1 cellular context compared by ENCODE assay signal in the genomic region with DNA sequence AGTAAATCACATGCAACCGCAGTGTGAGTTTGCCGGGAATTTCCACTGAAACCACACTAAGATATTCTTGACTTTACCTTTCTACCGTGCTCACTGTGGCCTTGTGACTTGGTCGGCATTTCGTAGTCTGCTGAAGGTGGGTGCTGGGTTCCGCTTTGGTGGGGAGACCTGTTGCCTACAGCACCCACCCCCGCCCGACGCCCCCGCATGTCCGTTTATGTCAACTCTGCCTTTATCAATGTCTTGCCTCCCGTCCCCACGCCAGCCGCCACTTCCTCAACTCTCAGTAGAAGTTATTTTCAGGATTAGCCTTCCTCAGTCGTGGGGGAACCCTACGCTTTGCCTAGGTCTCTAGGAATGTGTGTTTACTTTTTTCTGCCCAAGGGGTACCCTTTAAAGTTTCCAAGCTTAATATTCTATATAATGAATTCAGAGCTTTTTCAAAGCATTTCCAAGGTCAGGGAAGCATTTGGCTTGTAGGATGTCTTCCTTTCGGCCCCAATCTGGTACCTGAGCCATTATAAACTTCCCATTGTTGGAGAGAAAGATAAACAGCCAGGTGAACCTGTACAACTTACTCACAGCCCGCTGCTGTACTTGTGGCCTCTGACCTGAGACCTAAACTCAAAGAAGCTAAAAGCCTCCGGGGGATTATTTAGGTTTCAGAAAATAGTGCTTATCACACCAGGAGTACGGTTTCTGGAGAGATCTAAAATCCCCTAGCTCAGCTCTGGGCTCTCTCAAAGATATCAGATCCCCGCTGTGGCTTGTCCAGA.
TF ChIP-seq lines count a peak whose summit lies in the region.

No MANE protein-coding gene starts in this region.

TF ChIP-seq in K562, 482 proteins besides CTCF, POLR2A, EP300 and RAD21 (continued from another document and continues in another):
- TF ChIP-seq, protein P1, sequence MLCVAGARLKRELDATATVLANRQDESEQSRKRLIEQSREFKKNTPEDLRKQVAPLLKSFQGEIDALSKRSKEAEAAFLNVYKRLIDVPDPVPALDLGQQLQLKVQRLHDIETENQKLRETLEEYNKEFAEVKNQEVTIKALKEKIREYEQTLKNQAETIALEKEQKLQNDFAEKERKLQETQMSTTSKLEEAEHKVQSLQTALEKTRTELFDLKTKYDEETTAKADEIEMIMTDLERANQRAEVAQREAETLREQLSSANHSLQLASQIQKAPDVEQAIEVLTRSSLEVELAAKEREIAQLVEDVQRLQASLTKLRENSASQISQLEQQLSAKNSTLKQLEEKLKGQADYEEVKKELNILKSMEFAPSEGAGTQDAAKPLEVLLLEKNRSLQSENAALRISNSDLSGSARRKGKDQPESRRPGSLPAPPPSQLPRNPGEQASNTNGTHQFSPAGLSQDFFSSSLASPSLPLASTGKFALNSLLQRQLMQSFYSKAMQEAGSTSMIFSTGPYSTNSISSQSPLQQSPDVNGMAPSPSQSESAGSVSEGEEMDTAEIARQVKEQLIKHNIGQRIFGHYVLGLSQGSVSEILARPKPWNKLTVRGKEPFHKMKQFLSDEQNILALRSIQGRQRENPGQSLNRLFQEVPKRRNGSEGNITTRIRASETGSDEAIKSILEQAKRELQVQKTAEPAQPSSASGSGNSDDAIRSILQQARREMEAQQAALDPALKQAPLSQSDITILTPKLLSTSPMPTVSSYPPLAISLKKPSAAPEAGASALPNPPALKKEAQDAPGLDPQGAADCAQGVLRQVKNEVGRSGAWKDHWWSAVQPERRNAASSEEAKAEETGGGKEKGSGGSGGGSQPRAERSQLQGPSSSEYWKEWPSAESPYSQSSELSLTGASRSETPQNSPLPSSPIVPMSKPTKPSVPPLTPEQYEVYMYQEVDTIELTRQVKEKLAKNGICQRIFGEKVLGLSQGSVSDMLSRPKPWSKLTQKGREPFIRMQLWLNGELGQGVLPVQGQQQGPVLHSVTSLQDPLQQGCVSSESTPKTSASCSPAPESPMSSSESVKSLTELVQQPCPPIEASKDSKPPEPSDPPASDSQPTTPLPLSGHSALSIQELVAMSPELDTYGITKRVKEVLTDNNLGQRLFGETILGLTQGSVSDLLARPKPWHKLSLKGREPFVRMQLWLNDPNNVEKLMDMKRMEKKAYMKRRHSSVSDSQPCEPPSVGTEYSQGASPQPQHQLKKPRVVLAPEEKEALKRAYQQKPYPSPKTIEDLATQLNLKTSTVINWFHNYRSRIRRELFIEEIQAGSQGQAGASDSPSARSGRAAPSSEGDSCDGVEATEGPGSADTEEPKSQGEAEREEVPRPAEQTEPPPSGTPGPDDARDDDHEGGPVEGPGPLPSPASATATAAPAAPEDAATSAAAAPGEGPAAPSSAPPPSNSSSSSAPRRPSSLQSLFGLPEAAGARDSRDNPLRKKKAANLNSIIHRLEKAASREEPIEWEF (CRISPR knock-in tag; IDR thresholded peaks at IDR 0.05), result no peak
- TF ChIP-seq, protein P2, sequence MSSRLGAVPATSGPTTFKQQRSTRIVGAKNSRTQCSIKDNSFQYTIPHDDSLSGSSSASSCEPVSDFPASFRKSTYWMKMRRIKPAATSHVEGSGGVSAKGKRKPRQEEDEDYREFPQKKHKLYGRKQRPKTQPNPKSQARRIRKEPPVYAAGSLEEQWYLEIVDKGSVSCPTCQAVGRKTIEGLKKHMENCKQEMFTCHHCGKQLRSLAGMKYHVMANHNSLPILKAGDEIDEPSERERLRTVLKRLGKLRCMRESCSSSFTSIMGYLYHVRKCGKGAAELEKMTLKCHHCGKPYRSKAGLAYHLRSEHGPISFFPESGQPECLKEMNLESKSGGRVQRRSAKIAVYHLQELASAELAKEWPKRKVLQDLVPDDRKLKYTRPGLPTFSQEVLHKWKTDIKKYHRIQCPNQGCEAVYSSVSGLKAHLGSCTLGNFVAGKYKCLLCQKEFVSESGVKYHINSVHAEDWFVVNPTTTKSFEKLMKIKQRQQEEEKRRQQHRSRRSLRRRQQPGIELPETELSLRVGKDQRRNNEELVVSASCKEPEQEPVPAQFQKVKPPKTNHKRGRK (tag; IDR thresholded peaks at IDR 0.05), result no peak
- no peak for TF ChIP-seq ZNF699 (CRISPR knock-in tag; IDR thresholded peaks at IDR 0.05; ENCODE audit: insufficient replicate concordance)
- peak in 2 of 3 experiments; percentile 42 to 64 for TF ChIP-seq YY1 (IDR thresholded peaks at IDR 0.05; ENCODE audit: borderline replicate concordance in 1 of 3, control insufficient read depth in 1 of 3, extremely low read depth in 1 of 3, insufficient read depth in 3 of 3, insufficient read length in 1 of 3, insufficient replicate concordance in 2 of 3, low read depth in 1 of 3, low read length in 2 of 3)
- TF ChIP-seq, protein P3, sequence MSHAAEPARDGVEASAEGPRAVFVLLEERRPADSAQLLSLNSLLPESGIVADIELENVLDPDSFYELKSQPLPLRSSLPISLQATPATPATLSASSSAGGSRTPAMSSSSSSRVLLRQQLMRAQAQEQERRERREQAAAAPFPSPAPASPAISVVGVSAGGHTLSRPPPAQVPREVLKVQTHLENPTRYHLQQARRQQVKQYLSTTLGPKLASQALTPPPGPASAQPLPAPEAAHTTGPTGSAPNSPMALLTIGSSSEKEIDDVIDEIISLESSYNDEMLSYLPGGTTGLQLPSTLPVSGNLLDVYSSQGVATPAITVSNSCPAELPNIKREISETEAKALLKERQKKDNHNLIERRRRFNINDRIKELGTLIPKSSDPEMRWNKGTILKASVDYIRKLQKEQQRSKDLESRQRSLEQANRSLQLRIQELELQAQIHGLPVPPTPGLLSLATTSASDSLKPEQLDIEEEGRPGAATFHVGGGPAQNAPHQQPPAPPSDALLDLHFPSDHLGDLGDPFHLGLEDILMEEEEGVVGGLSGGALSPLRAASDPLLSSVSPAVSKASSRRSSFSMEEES (CRISPR knock-in tag; IDR thresholded peaks at IDR 0.05), result no peak
- no peak for TF ChIP-seq ZNF165 (CRISPR knock-in tag; IDR thresholded peaks at IDR 0.05; ENCODE audit: borderline replicate concordance)
- no peak for TF ChIP-seq MCM7 (IDR thresholded peaks at IDR 0.05)
- no peak for TF ChIP-seq ZNF778 (CRISPR knock-in tag; IDR thresholded peaks at IDR 0.05)
- TF ChIP-seq NR3C1 (CRISPR knock-in tag; IDR thresholded peaks at IDR 0.05), result no peak
- no peak for TF ChIP-seq ZC3H8 (IDR thresholded peaks at IDR 0.05)
- TF ChIP-seq CBFA2T3 (IDR thresholded peaks at IDR 0.05), result peak; percentile 85
- no peak for TF ChIP-seq THRAP3 (IDR thresholded peaks at IDR 0.05; ENCODE audit: borderline replicate concordance)
- TF ChIP-seq KLF13 (tag; IDR thresholded peaks at IDR 0.05; ENCODE audit: borderline replicate concordance, low read depth), result no peak
- peak; percentile 75 for TF ChIP-seq SOX6 (IDR thresholded peaks at IDR 0.05)
- no peak for TF ChIP-seq CREBBP (IDR thresholded peaks at IDR 0.05; ENCODE audit: low read depth, low read length)
- TF ChIP-seq ZNF583 (CRISPR knock-in tag; IDR thresholded peaks at IDR 0.05), result no peak
- TF ChIP-seq CREM (IDR thresholded peaks at IDR 0.05; ENCODE audit: low read depth), result peak; percentile 89
- TF ChIP-seq OTX1 (CRISPR knock-in tag; IDR thresholded peaks at IDR 0.05), result 0 out of 2 replicates have a peak, but pooled peaks have one; percentile 53
- no peak for TF ChIP-seq SP1 (CRISPR knock-in tag; IDR thresholded peaks at IDR 0.05)
- TF ChIP-seq, protein P4, sequence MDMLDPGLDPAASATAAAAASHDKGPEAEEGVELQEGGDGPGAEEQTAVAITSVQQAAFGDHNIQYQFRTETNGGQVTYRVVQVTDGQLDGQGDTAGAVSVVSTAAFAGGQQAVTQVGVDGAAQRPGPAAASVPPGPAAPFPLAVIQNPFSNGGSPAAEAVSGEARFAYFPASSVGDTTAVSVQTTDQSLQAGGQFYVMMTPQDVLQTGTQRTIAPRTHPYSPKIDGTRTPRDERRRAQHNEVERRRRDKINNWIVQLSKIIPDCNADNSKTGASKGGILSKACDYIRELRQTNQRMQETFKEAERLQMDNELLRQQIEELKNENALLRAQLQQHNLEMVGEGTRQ (CRISPR knock-in tag; IDR thresholded peaks at IDR 0.05), result no peak
- TF ChIP-seq POLR3G (IDR thresholded peaks at IDR 0.05; ENCODE audit: extremely low read depth, insufficient read length, insufficient replicate concordance), result no peak
- TF ChIP-seq TARDBP (IDR thresholded peaks at IDR 0.05), result no peak
- TF ChIP-seq ZNF644 (tag; IDR thresholded peaks at IDR 0.05; ENCODE audit: low read depth), result no peak; the same call in 1 of the 2 replicates
- TF ChIP-seq ARID1B (IDR thresholded peaks at IDR 0.05), result peak; percentile 89
- TF ChIP-seq ZNF785 (CRISPR knock-in tag; IDR thresholded peaks at IDR 0.05), result no peak
- no peak for TF ChIP-seq NCOA6 (IDR thresholded peaks at IDR 0.05)
- TF ChIP-seq SMAD2 (IDR thresholded peaks at IDR 0.05; ENCODE audit: low read depth, low read length), result no peak
- TF ChIP-seq, protein P5, sequence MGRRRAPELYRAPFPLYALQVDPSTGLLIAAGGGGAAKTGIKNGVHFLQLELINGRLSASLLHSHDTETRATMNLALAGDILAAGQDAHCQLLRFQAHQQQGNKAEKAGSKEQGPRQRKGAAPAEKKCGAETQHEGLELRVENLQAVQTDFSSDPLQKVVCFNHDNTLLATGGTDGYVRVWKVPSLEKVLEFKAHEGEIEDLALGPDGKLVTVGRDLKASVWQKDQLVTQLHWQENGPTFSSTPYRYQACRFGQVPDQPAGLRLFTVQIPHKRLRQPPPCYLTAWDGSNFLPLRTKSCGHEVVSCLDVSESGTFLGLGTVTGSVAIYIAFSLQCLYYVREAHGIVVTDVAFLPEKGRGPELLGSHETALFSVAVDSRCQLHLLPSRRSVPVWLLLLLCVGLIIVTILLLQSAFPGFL (CRISPR knock-in tag; IDR thresholded peaks at IDR 0.05), result no peak
- TF ChIP-seq XRCC4 (IDR thresholded peaks at IDR 0.05; ENCODE audit: extremely low read depth, insufficient read depth, insufficient read length), result no peak
- peak; percentile 81 for TF ChIP-seq SMAD1 (IDR thresholded peaks at IDR 0.05; ENCODE audit: low read depth, low read length, partially characterized antibody)
- peak; percentile 12; the same call in 1 of the 2 replicates for TF ChIP-seq CHD2 (IDR thresholded peaks at IDR 0.05; ENCODE audit: low read depth, low read length)
- no peak for TF ChIP-seq DDX20 (tag; IDR thresholded peaks at IDR 0.05; ENCODE audit: low read depth)
- no peak for TF ChIP-seq HMG20B (CRISPR knock-in tag; IDR thresholded peaks at IDR 0.05)
- TF ChIP-seq HIVEP1 (CRISPR knock-in tag; IDR thresholded peaks at IDR 0.05), result no peak
- TF ChIP-seq, protein P6, sequence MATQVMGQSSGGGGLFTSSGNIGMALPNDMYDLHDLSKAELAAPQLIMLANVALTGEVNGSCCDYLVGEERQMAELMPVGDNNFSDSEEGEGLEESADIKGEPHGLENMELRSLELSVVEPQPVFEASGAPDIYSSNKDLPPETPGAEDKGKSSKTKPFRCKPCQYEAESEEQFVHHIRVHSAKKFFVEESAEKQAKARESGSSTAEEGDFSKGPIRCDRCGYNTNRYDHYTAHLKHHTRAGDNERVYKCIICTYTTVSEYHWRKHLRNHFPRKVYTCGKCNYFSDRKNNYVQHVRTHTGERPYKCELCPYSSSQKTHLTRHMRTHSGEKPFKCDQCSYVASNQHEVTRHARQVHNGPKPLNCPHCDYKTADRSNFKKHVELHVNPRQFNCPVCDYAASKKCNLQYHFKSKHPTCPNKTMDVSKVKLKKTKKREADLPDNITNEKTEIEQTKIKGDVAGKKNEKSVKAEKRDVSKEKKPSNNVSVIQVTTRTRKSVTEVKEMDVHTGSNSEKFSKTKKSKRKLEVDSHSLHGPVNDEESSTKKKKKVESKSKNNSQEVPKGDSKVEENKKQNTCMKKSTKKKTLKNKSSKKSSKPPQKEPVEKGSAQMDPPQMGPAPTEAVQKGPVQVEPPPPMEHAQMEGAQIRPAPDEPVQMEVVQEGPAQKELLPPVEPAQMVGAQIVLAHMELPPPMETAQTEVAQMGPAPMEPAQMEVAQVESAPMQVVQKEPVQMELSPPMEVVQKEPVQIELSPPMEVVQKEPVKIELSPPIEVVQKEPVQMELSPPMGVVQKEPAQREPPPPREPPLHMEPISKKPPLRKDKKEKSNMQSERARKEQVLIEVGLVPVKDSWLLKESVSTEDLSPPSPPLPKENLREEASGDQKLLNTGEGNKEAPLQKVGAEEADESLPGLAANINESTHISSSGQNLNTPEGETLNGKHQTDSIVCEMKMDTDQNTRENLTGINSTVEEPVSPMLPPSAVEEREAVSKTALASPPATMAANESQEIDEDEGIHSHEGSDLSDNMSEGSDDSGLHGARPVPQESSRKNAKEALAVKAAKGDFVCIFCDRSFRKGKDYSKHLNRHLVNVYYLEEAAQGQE (CRISPR knock-in tag; IDR thresholded peaks at IDR 0.05; ENCODE audit: low read depth), result no peak
- TF ChIP-seq KAT2B (IDR thresholded peaks at IDR 0.05; ENCODE audit: low read depth, low read length), result no peak
- TF ChIP-seq ZFPM2 (CRISPR knock-in tag; IDR thresholded peaks at IDR 0.05), result no peak
- TF ChIP-seq, protein P7, sequence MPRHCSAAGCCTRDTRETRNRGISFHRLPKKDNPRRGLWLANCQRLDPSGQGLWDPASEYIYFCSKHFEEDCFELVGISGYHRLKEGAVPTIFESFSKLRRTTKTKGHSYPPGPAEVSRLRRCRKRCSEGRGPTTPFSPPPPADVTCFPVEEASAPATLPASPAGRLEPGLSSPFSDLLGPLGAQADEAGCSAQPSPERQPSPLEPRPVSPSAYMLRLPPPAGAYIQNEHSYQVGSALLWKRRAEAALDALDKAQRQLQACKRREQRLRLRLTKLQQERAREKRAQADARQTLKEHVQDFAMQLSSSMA (CRISPR knock-in tag; IDR thresholded peaks at IDR 0.05), result no peak
- no peak for TF ChIP-seq TAF15 (IDR thresholded peaks at IDR 0.05; ENCODE audit: low read depth, low read length)
- no peak for TF ChIP-seq ZBED1 (IDR thresholded peaks at IDR 0.05)
- TF ChIP-seq MXI1 (IDR thresholded peaks at IDR 0.05; ENCODE audit: low read depth, low read length), result no peak; the same call in 1 of the 2 replicates
- TF ChIP-seq, protein P8, sequence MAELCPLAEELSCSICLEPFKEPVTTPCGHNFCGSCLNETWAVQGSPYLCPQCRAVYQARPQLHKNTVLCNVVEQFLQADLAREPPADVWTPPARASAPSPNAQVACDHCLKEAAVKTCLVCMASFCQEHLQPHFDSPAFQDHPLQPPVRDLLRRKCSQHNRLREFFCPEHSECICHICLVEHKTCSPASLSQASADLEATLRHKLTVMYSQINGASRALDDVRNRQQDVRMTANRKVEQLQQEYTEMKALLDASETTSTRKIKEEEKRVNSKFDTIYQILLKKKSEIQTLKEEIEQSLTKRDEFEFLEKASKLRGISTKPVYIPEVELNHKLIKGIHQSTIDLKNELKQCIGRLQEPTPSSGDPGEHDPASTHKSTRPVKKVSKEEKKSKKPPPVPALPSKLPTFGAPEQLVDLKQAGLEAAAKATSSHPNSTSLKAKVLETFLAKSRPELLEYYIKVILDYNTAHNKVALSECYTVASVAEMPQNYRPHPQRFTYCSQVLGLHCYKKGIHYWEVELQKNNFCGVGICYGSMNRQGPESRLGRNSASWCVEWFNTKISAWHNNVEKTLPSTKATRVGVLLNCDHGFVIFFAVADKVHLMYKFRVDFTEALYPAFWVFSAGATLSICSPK (IDR thresholded peaks at IDR 0.05; ENCODE audit: borderline replicate concordance), result no peak
- TF ChIP-seq CBX2 (IDR thresholded peaks at IDR 0.05; ENCODE audit: insufficient read depth, low read length, poor library complexity, severe bottlenecking), result no peak
- TF ChIP-seq SNIP1 (IDR thresholded peaks at IDR 0.05; ENCODE audit: low read depth), result no peak
- peak; percentile 60 for TF ChIP-seq ZNF316 (IDR thresholded peaks at IDR 0.05)
- peak; percentile 61; the same call in 1 of the 2 replicates for TF ChIP-seq POLR2AphosphoS2 (IDR thresholded peaks at IDR 0.05; ENCODE audit: low read length)
- TF ChIP-seq FIP1L1 (IDR thresholded peaks at IDR 0.05; ENCODE audit: low read depth, low read length, poor library complexity, severe bottlenecking), result no peak
- no peak for TF ChIP-seq CEBPB (tag; IDR thresholded peaks at IDR 0.05)
- TF ChIP-seq ARID2 (IDR thresholded peaks at IDR 0.05), result no peak
